16 cellular contexts compared by ENCODE assay signal in the genomic region with DNA sequence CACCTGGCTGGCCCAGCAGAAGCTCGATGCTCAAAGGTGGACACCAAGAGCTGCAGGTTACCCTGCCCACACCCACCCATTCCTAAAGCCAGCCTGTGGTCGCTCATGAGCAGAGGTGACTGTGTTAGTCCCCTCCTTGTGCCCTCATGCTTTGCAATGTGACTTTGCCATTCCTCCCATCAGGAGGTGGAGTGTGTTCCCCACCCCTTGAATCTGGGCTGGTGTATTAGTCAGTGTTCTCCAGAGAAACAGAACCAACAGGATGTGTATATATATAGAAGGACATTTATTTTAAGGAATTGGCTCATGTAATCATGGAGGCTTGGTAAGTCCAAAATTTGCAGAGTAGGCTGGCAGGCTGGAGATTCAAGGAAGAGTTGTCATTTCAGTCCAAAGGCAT. TPM values are rescaled to one million over a fixed set of nuclear protein-coding genes. Genes with fewer than 3 reads are reported as not detected.
DNase-seq lines count a peak whose midpoint lies in the region; ATAC-seq and TF ChIP-seq lines count a peak whose summit lies in the region.
"Had no signal": no experiment of that assay in that cellular context is flagged by ENCODE, and none has a peak within 500 bp of the region (broad histone marks: within the 10 kb centered on the region; RNA-seq: fewer than 3 reads in every experiment).

No MANE protein-coding gene starts in this region.

- peaks cover 55% of the 10 kb centered on the region for H3K4me1 Mint-ChIP-seq in MCF 10A (ENCODE audit: insufficient read depth, unreplicated experiment)
- H3K4me1 Mint-ChIP-seq in brain: peaks cover 31% of the 10 kb centered on the region
- H3K4me1 Mint-ChIP-seq in activated naive CD4-positive, alpha-beta T cell treated with anti-CD3 and anti-CD28 coated beads, Interleukin-2, amount 10 ng/mL, durations not matched to agents 7 days and 5 days: peaks cover 22% of the 10 kb centered on the region

- H3K27me3 ChIP-seq in breast epithelium (no peaks in the 10 kb centered on the region), thoracic aorta (replicated peaks; ENCODE audit: insufficient read depth) (no peaks in the 10 kb centered on the region)
- H3K27me3 ChIP-seq: tibial nerve had no signal

- no TSS peak for BruUV-seq in MCF 10A (replicated peaks; lab: Mats Ljungman, UMichigan)

- H3K9me3 ChIP-seq in breast epithelium (no peaks in the 10 kb centered on the region), thoracic aorta (no peaks in the 10 kb centered on the region)
- H3K9me3 ChIP-seq: tibial nerve had no signal

- no peaks in the 10 kb centered on the region for H3K36me3 Mint-ChIP-seq in MCF 10A (ENCODE audit: insufficient read depth, unreplicated experiment)
- H3K36me3 Mint-ChIP-seq in brain: no peaks in the 10 kb centered on the region
- H3K36me3 Mint-ChIP-seq in activated naive CD4-positive, alpha-beta T cell treated with anti-CD3 and anti-CD28 coated beads, Interleukin-2, amount 10 ng/mL, durations not matched to agents 7 days and 5 days: no peaks in the 10 kb centered on the region

- POLR2A ChIA-PET in MCF 10A (lab: Yijun Ruan, JAX): interaction anchor here (0.7 to 3.6 kb wide), 7 partner anchors 15 to 179 kb away, joined by 3 to 12 read pairs (median 3); no protein-coding TSS in a partner anchor

- H3K27ac ChIP-seq in breast epithelium: no peak overlapping the region
- peak overlapping the region; percentile 86 to 88 for H3K27ac ChIP-seq in thoracic aorta
- H3K27ac ChIP-seq: WERI-Rb-1 had no signal

- H3K9me3 Mint-ChIP-seq in MCF 10A (ENCODE audit: unreplicated experiment) (no peaks in the 10 kb centered on the region), brain (peaks cover 0 to 3% (median 0%) of the 10 kb centered on the region in 5 experiments)
- H3K9me3 Mint-ChIP-seq in activated naive CD4-positive, alpha-beta T cell treated with anti-CD3 and anti-CD28 coated beads, Interleukin-2, amount 10 ng/mL, durations not matched to agents 7 days and 5 days: no peaks in the 10 kb centered on the region
- H3K9me3 Mint-ChIP-seq: activated T-helper 2 cell treated with anti-CD3 and anti-CD28 coated beads, Interferon-gamma antibody, Interleukin-2, Interleukin-4, amounts not matched to agents 10 μg/mL and 5 μg/mL and 100 μg/mL, durations not matched to agents 14 hours and 24 hours and 36 hours; neural crest cell had no signal

- intact Hi-C loops in MCF 10A (cut with micrococcal nuclease): loop anchor here (10.0 kb wide), 1 partner anchor 285 kb away; the partner anchor contains the start of genes CENPB and SPEF1
- intact Hi-C loops in breast epithelium (cut with DNase I; ENCODE audit: low total_unique reads): no loop called here

- DNase-seq in MCF 10A (ENCODE audit: unreplicated experiment) (peak; percentile 53), breast epithelium (ENCODE audit: low spot score in 2 of 2) (no peak), hepatic stellate cell (ENCODE audit: low spot score) (peak; percentile 74), thoracic aorta (ENCODE audit: low spot score) (no peak), omental fat pad (ENCODE audit: low spot score) (no peak)
- no peak for DNase-seq in activated naive CD4-positive, alpha-beta T cell treated with anti-CD3 and anti-CD28 coated beads, Interleukin-2, amount 10 ng/mL, durations not matched to agents 7 days and 5 days
- DNase-seq in effector CD8-positive, alpha-beta T cell (lab: John Stamatoyannopoulos, UW): no peak
- DNase-seq: DMS53; stimulated activated CD4-positive, alpha-beta T cell treated with anti-CD3 and anti-CD28 coated beads, Interleukin-4, amount 100 ng/mL, for 24 hours; WERI-Rb-1 had no signal

- H3K36me3 ChIP-seq in breast epithelium (no peaks in the 10 kb centered on the region), thoracic aorta (no peaks in the 10 kb centered on the region)
- H3K36me3 ChIP-seq: tibial nerve, WERI-Rb-1 had no signal

- H3K27me3 Mint-ChIP-seq in MCF 10A (ENCODE audit: insufficient read depth, unreplicated experiment) (no peaks in the 10 kb centered on the region), brain (peaks cover 15% of the 10 kb centered on the region)
- H3K27me3 Mint-ChIP-seq in activated naive CD4-positive, alpha-beta T cell treated with anti-CD3 and anti-CD28 coated beads, Interleukin-2, amount 10 ng/mL, durations not matched to agents 7 days and 5 days: peaks cover 16% of the 10 kb centered on the region

- H3K4me3 ChIP-seq in breast epithelium (no peak overlapping the region), thoracic aorta (no peak overlapping the region)
- H3K4me3 ChIP-seq: lung, tibial nerve had no signal

- CTCF ChIA-PET in MCF 10A (lab: Yijun Ruan, JAX): interaction anchor here (2.2 to 5.9 kb wide), 5 partner anchors 15 to 59 kb away, joined by 11 to 44 read pairs (median 25); no protein-coding TSS in a partner anchor
- CTCF ChIA-PET in activated naive CD4-positive, alpha-beta T cell treated with anti-CD3 and anti-CD28 coated beads, Interleukin-2, amount 10 ng/mL, durations not matched to agents 7 days and 5 days (lab: Charles Lee): interaction anchor here (1.5 to 5.4 kb wide), 3 partner anchors 13 to 31 kb away, joined by 4 to 31 read pairs (median 5); no protein-coding TSS in a partner anchor

- TF ChIP-seq CTCF in MCF 10A (IDR thresholded peaks at IDR 0.05; ENCODE audit: unreplicated experiment) (no peak), breast epithelium (IDR thresholded peaks at IDR 0.05) (no peak), brain (conservative IDR thresholded peaks at IDR 0.05) (no peak), thoracic aorta (IDR thresholded peaks at IDR 0.05) (no peak), omental fat pad (IDR thresholded peaks at IDR 0.05) (no peak)

- H3K4me3 Mint-ChIP-seq in MCF 10A (ENCODE audit: unreplicated experiment): no peak overlapping the region
- H3K4me3 Mint-ChIP-seq in brain: peak overlapping the region in 1 of 5 experiments; percentile 15
- no peak overlapping the region for H3K4me3 Mint-ChIP-seq in activated naive CD4-positive, alpha-beta T cell treated with anti-CD3 and anti-CD28 coated beads, Interleukin-2, amount 10 ng/mL, durations not matched to agents 7 days and 5 days
- H3K4me3 Mint-ChIP-seq: neural crest cell had no signal

- peak; percentile 76 for ATAC-seq in thoracic aorta (ENCODE audit: insufficient number of reproducible peaks, low FRiP score, low read depth)
- no peak for ATAC-seq in omental fat pad (ENCODE audit: low FRiP score)
- ATAC-seq: sciatic nerve had no signal

- H3K4me1 ChIP-seq in breast epithelium (peaks cover 0 to 3% of the 10 kb centered on the region in 2 donors), thoracic aorta (ENCODE audit: control insufficient read depth in 1 of 2, low read depth in 2 of 2) (peaks cover 42 to 85% of the 10 kb centered on the region in 2 donors)

- no peak for TF ChIP-seq POLR2A in breast epithelium (IDR thresholded peaks at IDR 0.05)

- H3K27ac Mint-ChIP-seq in MCF 10A (ENCODE audit: low read depth, unreplicated experiment): no peak overlapping the region
- peak overlapping the region in 3 of 5 experiments; percentile 6 to 81 (median 12) for H3K27ac Mint-ChIP-seq in brain
- H3K27ac Mint-ChIP-seq in activated naive CD4-positive, alpha-beta T cell treated with anti-CD3 and anti-CD28 coated beads, Interleukin-2, amount 10 ng/mL, durations not matched to agents 7 days and 5 days: no peak overlapping the region
- H3K27ac Mint-ChIP-seq: activated T-helper 2 cell treated with anti-CD3 and anti-CD28 coated beads, Interferon-gamma antibody, Interleukin-2, Interleukin-4, amounts not matched to agents 10 μg/mL and 5 μg/mL and 100 μg/mL, durations not matched to agents 14 hours and 24 hours and 36 hours had no signal

RNA-seq across cellular contexts. Expression of gene RNF24, which starts 54.4 kb away (rescaled TPM):
- total RNA-seq in MCF 10A (2022) (23.2 and 28.8 TPM in 2 replicates), breast epithelium (10 to 100 TPM in 2 of 3 donors, 1 to 10 TPM in 1; 8.8 to 27.2 (median 22.0) TPM), thoracic aorta (10 to 100 TPM; 34.0 to 73.4 TPM), omental fat pad (10 to 100 TPM; 23.6 to 44.1 (median 28.1) TPM)
- polyA plus RNA-seq in brain (ENCODE audit: insufficient read depth, low read depth, low replicate concordance): 14.5 TPM

Comparison
In these comparisons a context has a peak if more than half of its experiments do, and no peak if none do; other contexts are left out.
1. DNase-seq: peak in MCF 10A (single experiment) and hepatic stellate cell (single experiment); none in breast epithelium (0 of 2), thoracic aorta (single experiment), activated naive CD4-positive, alpha-beta T cell treated with anti-CD3 and anti-CD28 coated beads, Interleukin-2, amount 10 ng/mL, durations not matched to agents 7 days and 5 days (single experiment), omental fat pad (single experiment) and effector CD8-positive, alpha-beta T cell (single experiment).
2. H3K27ac Mint-ChIP-seq: peak in brain (3 of 5); none in MCF 10A (single experiment) and activated naive CD4-positive, alpha-beta T cell treated with anti-CD3 and anti-CD28 coated beads, Interleukin-2, amount 10 ng/mL, durations not matched to agents 7 days and 5 days (single experiment).
3. H3K27ac ChIP-seq: peak in thoracic aorta (2 of 2); none in breast epithelium (0 of 2).